26 cellular contexts compared by ENCODE assay signal in the genomic region with DNA sequence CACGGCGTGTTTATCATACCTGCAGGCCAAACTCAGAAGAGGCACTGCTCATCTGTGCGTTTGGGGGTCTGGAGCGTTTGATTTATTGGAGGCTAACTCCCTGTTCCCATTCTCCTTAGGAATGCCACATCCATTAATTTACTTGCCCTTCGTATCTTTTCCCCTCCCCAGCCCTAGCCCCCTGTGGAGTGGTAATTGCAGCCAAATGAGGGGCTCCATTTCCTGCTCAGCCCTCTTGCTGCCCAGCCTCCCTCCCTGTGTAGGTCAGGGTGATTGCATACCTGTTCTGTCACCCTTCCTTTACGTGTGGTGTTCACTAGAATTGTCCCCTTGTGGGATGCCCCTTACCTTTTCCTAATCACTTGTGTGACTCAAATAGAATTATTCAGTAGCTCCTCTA.
DNase-seq lines count a peak whose midpoint lies in the region; ATAC-seq and TF ChIP-seq lines count a peak whose summit lies in the region.
"Had no signal": no experiment of that assay in that cellular context is flagged by ENCODE, and none has a peak within 500 bp of the region (broad histone marks: within the 10 kb centered on the region; RNA-seq: fewer than 3 reads in every experiment).

No MANE protein-coding gene starts in this region.

- H2BK15ac ChIP-seq in mesenchymal stem cell (ENCODE audit: low read depth, poor library complexity, severe bottlenecking): no peak overlapping the region

- BruUV-seq in A673 (replicated peaks; lab: Mats Ljungman, UMichigan): no TSS peak

- no peaks in the 10 kb centered on the region for H3K9me3 ChIP-seq in heart right ventricle
- no peaks in the 10 kb centered on the region for H3K9me3 ChIP-seq in ascending aorta
- H3K9me3 ChIP-seq in mesenchymal stem cell (ENCODE audit: control insufficient read depth, low read length): no peaks in the 10 kb centered on the region
- no peaks in the 10 kb centered on the region for H3K9me3 ChIP-seq in uterus
- H3K9me3 ChIP-seq in A673 (ENCODE audit: low read depth, low read length, poor library complexity, severe bottlenecking): no peaks in the 10 kb centered on the region
- H3K9me3 ChIP-seq: A549, neutrophil, prostate gland, thoracic aorta had no signal

- H3K4me3 ChIP-seq in heart right ventricle (no peak overlapping the region), ascending aorta (no peak overlapping the region), mesenchymal stem cell (ENCODE audit: insufficient read depth in 1 of 2, low read depth in 1 of 2, low read length in 2 of 2) (no peak overlapping the region), uterus (no peak overlapping the region), A673 (ENCODE audit: low read depth, low read length, poor library complexity, severe bottlenecking) (no peak overlapping the region)
- H3K4me3 ChIP-seq: A549, dorsolateral prefrontal cortex, prostate gland, thoracic aorta had no signal

- H2BK12ac ChIP-seq in mesenchymal stem cell (ENCODE audit: low read length in 2 of 2): peak overlapping the region in 1 of 2 experiments; percentile 45

- no peak overlapping the region for H2BK120ac ChIP-seq in mesenchymal stem cell (ENCODE audit: low read depth, low read length)

- peak overlapping the region in 1 of 2 experiments; percentile 1 for H3K18ac ChIP-seq in mesenchymal stem cell (ENCODE audit: low read depth in 1 of 2, low read length in 2 of 2)

- peak overlapping the region; percentile 15 for H2AK5ac ChIP-seq in mesenchymal stem cell (ENCODE audit: low read length, severe bottlenecking)

- intact Hi-C loops in heart right ventricle (cut with DNase I) (no loop called here), left cardiac atrium (cut with DNase I) (no loop called here), ascending aorta (cut with DNase I) (loop anchor here (5.0 kb wide), 1 partner anchor 39 kb away; no protein-coding TSS in a partner anchor), uterus (cut with DNase I; ENCODE audit: low total_unique reads) (no loop called here), A673 (cut with micrococcal nuclease; ENCODE audit: unreplicated experiment) (no loop called here)

- no peak for DNase-seq in heart right ventricle
- DNase-seq in left cardiac atrium: no peak
- no peak for DNase-seq in ascending aorta (ENCODE audit: low spot score in 2 of 2)
- no peak for DNase-seq in mesenchymal stem cell
- DNase-seq in uterus: no peak
- no peak for DNase-seq in A673 (ENCODE audit: low spot score)
- no peak for DNase-seq in NCI-H2171 treated with DMSO at 0.1 percent for 48 hours (lab: John Stamatoyannopoulos, UW)
- DNase-seq in stimulated activated naive CD8-positive, alpha-beta T cell treated with anti-CD3 and anti-CD28 coated beads, Interleukin-15, Interleukin-2, amounts not matched to agents 100 U/mL and 50 U/mL, for 24 hours: no peak
- DNase-seq: activated CD4-positive, alpha-beta T cell treated with anti-CD3 and anti-CD28 coated beads for 48 hours; activated gamma-delta T cell; activated naive CD8-positive, alpha-beta T cell treated with anti-CD3 and anti-CD28 coated beads, Interleukin-2, amount 10 ng/mL, durations not matched to agents 7 days and 5 days; activated T-cell treated with anti-CD3 and anti-CD28 coated beads, Interleukin-2, amount 50 U/mL, for 1 hour; CD4-positive, alpha-beta memory T cell; cerebellar nuclear complex; dorsolateral prefrontal cortex; NCI-H1092; NCI-H2029; NCI-H526; SIG-M5; stimulated activated naive CD4-positive, alpha-beta T cell had no signal

- H3K4ac ChIP-seq in mesenchymal stem cell (ENCODE audit: low read depth in 1 of 2, low read length in 2 of 2): no peak overlapping the region

- CTCF ChIA-PET in A673 (lab: Charles Lee): interaction anchor here (0.7 kb wide), 1 partner anchor 39 kb away, joined by 3 read pairs; no protein-coding TSS in a partner anchor

- no peak overlapping the region for H4K91ac ChIP-seq in mesenchymal stem cell (ENCODE audit: low read length)

- H3K4me1 ChIP-seq in heart right ventricle (peaks cover 0 to 75% (median 53%) of the 10 kb centered on the region in 9 donors), ascending aorta (peaks cover 6 to 50% of the 10 kb centered on the region in 2 donors), mesenchymal stem cell (ENCODE audit: control insufficient read depth, insufficient read depth, low read depth, low read length) (peaks cover 4% of the 10 kb centered on the region), uterus (peaks cover 4 to 5% of the 10 kb centered on the region in 2 donors), A673 (ENCODE audit: insufficient read depth, low read length, poor library complexity, severe bottlenecking) (peaks cover 7% of the 10 kb centered on the region)
- H3K4me1 ChIP-seq: prostate gland had no signal

- H3K27ac ChIP-seq in heart right ventricle (peak overlapping the region in 7 of 10 donors; percentile 5 to 73 (median 64)), ascending aorta (peak overlapping the region; percentile 30 to 58), mesenchymal stem cell (ENCODE audit: low read length, poor library complexity, severe bottlenecking) (no peak overlapping the region), uterus (peak overlapping the region; percentile 4 to 70), A673 (ENCODE audit: low read depth, low read length, poor library complexity, severe bottlenecking) (no peak overlapping the region)
- H3K27ac ChIP-seq: dorsolateral prefrontal cortex, HL-60, neutrophil, prostate gland, VCaP had no signal

- H3K23ac ChIP-seq in mesenchymal stem cell (ENCODE audit: low read length in 2 of 2): no peak overlapping the region

- no peak for TF ChIP-seq POLR2A in uterus (IDR thresholded peaks at IDR 0.05)

- peak overlapping the region; percentile 47 for H4K8ac ChIP-seq in mesenchymal stem cell (ENCODE audit: low read length)

- H3K4me2 ChIP-seq in mesenchymal stem cell (ENCODE audit: low read length, poor library complexity, severe bottlenecking): no peak overlapping the region
- H3K4me2 ChIP-seq: A549 had no signal

- 90 to 93% methylated on average over 6 of the region's 6 CpGs for WGBS in heart right ventricle, 2 donors
- WGBS in mesenchymal stem cell: 78% methylated on average over 6 of the region's 6 CpGs

- H3K36me3 ChIP-seq in heart right ventricle (peaks cover 0 to 50% (median 14%) of the 10 kb centered on the region in 9 donors), ascending aorta (peaks cover 0 to 11% of the 10 kb centered on the region in 2 donors), mesenchymal stem cell (ENCODE audit: control insufficient read depth in 1 of 2, insufficient read depth in 2 of 2, low read depth in 1 of 2, low read length in 2 of 2) (peaks cover 9 to 55% of the 10 kb centered on the region in 2 experiments), uterus (no peaks in the 10 kb centered on the region), A673 (ENCODE audit: insufficient read depth, low read length, poor library complexity, severe bottlenecking) (peaks cover 14% of the 10 kb centered on the region)
- H3K36me3 ChIP-seq: neutrophil, prostate gland, thoracic aorta had no signal

- H3K27me3 ChIP-seq in heart right ventricle (no peaks in the 10 kb centered on the region), ascending aorta (no peaks in the 10 kb centered on the region), mesenchymal stem cell (ENCODE audit: control insufficient read depth in 1 of 2, insufficient read depth in 1 of 2, low read length in 2 of 2) (no peaks in the 10 kb centered on the region), uterus (no peaks in the 10 kb centered on the region), A673 (replicated peaks; ENCODE audit: insufficient read depth, low read depth, low read length, poor library complexity) (no peaks in the 10 kb centered on the region)
- H3K27me3 ChIP-seq: dorsolateral prefrontal cortex, neutrophil had no signal

- no peak overlapping the region for H3K9ac ChIP-seq in mesenchymal stem cell (ENCODE audit: low read length)

- H2BK5ac ChIP-seq in mesenchymal stem cell (ENCODE audit: low read depth, low read length, poor library complexity, severe bottlenecking): no peak overlapping the region

- H3K79me1 ChIP-seq in mesenchymal stem cell (replicated peaks; ENCODE audit: low read length, poor library complexity, severe bottlenecking): peaks cover 17% of the 10 kb centered on the region

- no peak overlapping the region for H2AFZ ChIP-seq in mesenchymal stem cell (ENCODE audit: low read depth, low read length)

- TF ChIP-seq CTCF in heart right ventricle (IDR thresholded peaks at IDR 0.05) (no peak), ascending aorta (IDR thresholded peaks at IDR 0.05) (no peak), uterus (IDR thresholded peaks at IDR 0.05) (no peak), A673 (conservative IDR thresholded peaks at IDR 0.05; ENCODE audit: low read depth, low read length) (no peak)

- no peak overlapping the region for H3K14ac ChIP-seq in mesenchymal stem cell (ENCODE audit: low read length in 2 of 2)

- peak in 2 of 8 donors; percentile 16 to 49 for ATAC-seq in heart right ventricle
- no peak for ATAC-seq in left cardiac atrium
- no peak for ATAC-seq in stimulated activated naive CD8-positive, alpha-beta T cell treated with anti-CD3 and anti-CD28 coated beads, Interleukin-15, Interleukin-2, amounts not matched to agents 100 U/mL and 50 U/mL, for 24 hours
- ATAC-seq: A549 had no signal

- POLR2A ChIA-PET in A673 (lab: Charles Lee; ENCODE audit: low non-redundant PET): no interaction called here

Comparison
In these comparisons a context has a peak if more than half of its experiments do, and no peak if none do; other contexts are left out.
1. H3K27ac ChIP-seq: peak in heart right ventricle (7 of 10), ascending aorta (2 of 2) and uterus (2 of 2); none in mesenchymal stem cell (single experiment) and A673 (single experiment).